ENCODE assay signal across 8 cellular contexts in the genomic region with DNA sequence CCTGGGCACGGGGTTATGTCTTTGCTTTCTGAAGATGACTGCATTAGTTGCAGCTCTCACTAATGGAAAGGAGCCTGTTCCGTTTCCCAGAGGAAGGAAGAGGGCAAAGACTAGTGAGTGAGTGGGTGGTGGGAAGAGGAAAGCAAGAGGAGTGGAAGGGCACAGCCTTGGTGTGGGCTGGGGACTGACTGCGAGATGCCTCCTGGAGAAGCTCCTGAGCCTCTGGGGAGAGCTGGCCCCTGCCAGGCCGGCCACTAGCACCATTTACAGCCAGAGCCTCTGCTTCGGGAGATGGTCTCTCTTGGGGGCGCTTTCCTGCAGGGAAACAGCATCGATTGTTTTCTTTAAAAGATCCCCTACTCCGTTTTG. TPM values are rescaled to one million over a fixed set of nuclear protein-coding genes. Genes with fewer than 3 reads are reported as not detected.
A peak's percentile ranks its signal among the peaks of the same experiment; 100 is the strongest.
DNase-seq lines count a peak whose midpoint lies in the region; ATAC-seq and TF ChIP-seq lines count a peak whose summit lies in the region.

No MANE protein-coding gene starts in this region.

- CTCF ChIA-PET in activated CD8-positive, alpha-beta memory T cell treated with anti-CD3 and anti-CD28 coated beads, Interleukin-2, amount 10 ng/mL, durations not matched to agents 7 days and 5 days (lab: Charles Lee): interaction anchor here (1.7 kb wide), 1 partner anchor 54 kb away, joined by 7 read pairs; no protein-coding TSS in a partner anchor
- CTCF ChIA-PET in activated B cell treated with CpG ODN at 0.5 μM for 24 hours (lab: Charles Lee): no interaction called here

- in situ Hi-C loops in GM13977 (cut with MboI; ENCODE audit: low pct_unique_long_range_greater_than_20kb, low sequenced_read_pairs, unreplicated experiment): no loop called here

- H3K4me3 Mint-ChIP-seq in activated CD8-positive, alpha-beta memory T cell treated with anti-CD3 and anti-CD28 coated beads, Interleukin-2, amount 10 ng/mL, durations not matched to agents 7 days and 5 days: peak overlapping the region; percentile 6
- H3K4me3 Mint-ChIP-seq in activated B cell treated with CpG ODN at 0.5 μM for 24 hours (peak overlapping the region; percentile 80), immature natural killer cell (peak overlapping the region; percentile 78 to 83 (median 80))

- no peaks in the 10 kb centered on the region for H3K36me3 Mint-ChIP-seq in activated CD8-positive, alpha-beta memory T cell treated with anti-CD3 and anti-CD28 coated beads, Interleukin-2, amount 10 ng/mL, durations not matched to agents 7 days and 5 days
- H3K36me3 Mint-ChIP-seq in activated B cell treated with CpG ODN at 0.5 μM for 24 hours (ENCODE audit: low read depth): no peaks in the 10 kb centered on the region
- H3K36me3 Mint-ChIP-seq in immature natural killer cell: no peaks in the 10 kb centered on the region

- no peak for DNase-seq in activated CD8-positive, alpha-beta memory T cell treated with anti-CD3 and anti-CD28 coated beads, Interleukin-2, amount 10 ng/mL, durations not matched to agents 7 days and 5 days
- DNase-seq in activated CD8-positive, alpha-beta memory T cell treated with anti-CD3 and anti-CD28 coated beads, Interleukin-2, amount 50 U/mL, for 4 hours: no peak
- DNase-seq in activated B cell treated with CpG ODN at 0.5 μM for 24 hours (no peak), immature natural killer cell (no peak), GM13977 (ENCODE audit: low spot score) (no peak)

- intact Hi-C loops in activated B cell treated with CpG ODN at 0.5 μM for 24 hours (cut with micrococcal nuclease): no loop called here

- H3K27me3 Mint-ChIP-seq in activated CD8-positive, alpha-beta memory T cell treated with anti-CD3 and anti-CD28 coated beads, Interleukin-2, amount 10 ng/mL, durations not matched to agents 7 days and 5 days: peaks cover 78% of the 10 kb centered on the region
- H3K27me3 Mint-ChIP-seq in activated B cell treated with CpG ODN at 0.5 μM for 24 hours (peaks cover 59% of the 10 kb centered on the region), immature natural killer cell (ENCODE audit: low read depth in 3 of 3) (peaks cover 16 to 32% (median 19%) of the 10 kb centered on the region in 3 donors)

- peaks cover 12% of the 10 kb centered on the region for H3K4me1 Mint-ChIP-seq in activated CD8-positive, alpha-beta memory T cell treated with anti-CD3 and anti-CD28 coated beads, Interleukin-2, amount 10 ng/mL, durations not matched to agents 7 days and 5 days
- H3K4me1 Mint-ChIP-seq in activated B cell treated with CpG ODN at 0.5 μM for 24 hours (peaks cover 17% of the 10 kb centered on the region), immature natural killer cell (peaks cover 16 to 17% of the 10 kb centered on the region in 2 donors)

- H3K9ac ChIP-seq in subcutaneous abdominal adipose tissue (ENCODE audit: low read length in 5 of 5): peak overlapping the region in 2 of 5 donors; percentile 2 to 45

- H3K9me3 Mint-ChIP-seq in activated CD8-positive, alpha-beta memory T cell treated with anti-CD3 and anti-CD28 coated beads, Interleukin-2, amount 10 ng/mL, durations not matched to agents 7 days and 5 days (ENCODE audit: low read depth): no peaks in the 10 kb centered on the region
- H3K9me3 Mint-ChIP-seq in activated B cell treated with CpG ODN at 0.5 μM for 24 hours: no peaks in the 10 kb centered on the region
- no peaks in the 10 kb centered on the region for H3K9me3 Mint-ChIP-seq in immature natural killer cell

- H3K4me1 ChIP-seq in subcutaneous abdominal adipose tissue (ENCODE audit: control insufficient read depth in 5 of 5, insufficient read depth in 5 of 5, low read length in 5 of 5): peaks cover 0 to 32% (median 23%) of the 10 kb centered on the region in 5 donors

- H3K36me3 ChIP-seq in subcutaneous abdominal adipose tissue (ENCODE audit: control insufficient read depth in 5 of 5, insufficient read depth in 5 of 5, low read length in 5 of 5): no peaks in the 10 kb centered on the region

- POLR2A ChIA-PET in activated B cell treated with CpG ODN at 0.5 μM for 24 hours (lab: Charles Lee): no interaction called here

- no peak overlapping the region for H3K27ac ChIP-seq in subcutaneous abdominal adipose tissue (ENCODE audit: low read depth, low read length)

- ATAC-seq in activated CD8-positive, alpha-beta memory T cell treated with anti-CD3 and anti-CD28 coated beads, Interleukin-2, amount 10 ng/mL, durations not matched to agents 7 days and 5 days: no peak
- ATAC-seq in activated B cell treated with CpG ODN at 0.5 μM for 24 hours (ENCODE audit: low read depth) (no peak), HG03175 (IDR thresholded peaks at IDR 0.05; ENCODE audit: unreplicated experiment) (no peak), HG02759 (IDR thresholded peaks at IDR 0.05; ENCODE audit: unreplicated experiment) (no peak)

- no peaks in the 10 kb centered on the region for H3K9me3 ChIP-seq in subcutaneous abdominal adipose tissue (ENCODE audit: control insufficient read depth in 5 of 5, low read length in 5 of 5)

- no peak for TF ChIP-seq CTCF in activated B cell treated with CpG ODN at 0.5 μM for 24 hours (IDR thresholded peaks at IDR 0.05)
- TF ChIP-seq CTCF in GM13977 (IDR thresholded peaks at IDR 0.05; ENCODE audit: extremely low read depth, insufficient read depth, missing control alignments): no peak

- H3K27me3 ChIP-seq in subcutaneous abdominal adipose tissue (ENCODE audit: control insufficient read depth in 5 of 5, insufficient read depth in 4 of 5, low read length in 5 of 5): peaks cover 21 to 61% (median 45%) of the 10 kb centered on the region in 5 donors

- no peak overlapping the region for H3K27ac Mint-ChIP-seq in activated CD8-positive, alpha-beta memory T cell treated with anti-CD3 and anti-CD28 coated beads, Interleukin-2, amount 10 ng/mL, durations not matched to agents 7 days and 5 days
- no peak overlapping the region for H3K27ac Mint-ChIP-seq in activated B cell treated with CpG ODN at 0.5 μM for 24 hours
- H3K27ac Mint-ChIP-seq in immature natural killer cell: peak overlapping the region in 1 of 6 donors; percentile 7

- H3K4me3 ChIP-seq in subcutaneous abdominal adipose tissue (ENCODE audit: low read depth in 1 of 5, low read length in 5 of 5): peak overlapping the region in 4 of 5 donors; percentile 48 to 67 (median 56)

RNA-seq across cellular contexts. Expression of a gene that starts 0.8 kb away (rescaled TPM):
- total RNA-seq in activated CD8-positive, alpha-beta memory T cell treated with anti-CD3 and anti-CD28 coated beads, Interleukin-2, amount 10 ng/mL, durations not matched to agents 7 days and 5 days: under 1 TPM; 0.29 to 0.54 TPM
- 0.10 and 0.20 TPM in 2 replicates for total RNA-seq in activated B cell treated with CpG ODN at 0.5 μM for 24 hours
- not detected for polyA plus RNA-seq in immature natural killer cell

Comparison
In these comparisons a context has a peak if more than half of its experiments do, and no peak if none do; other contexts are left out.
1. H3K4me3 Mint-ChIP-seq: peak in every context shown above with its lines; median percentile 80 in activated B cell treated with CpG ODN at 0.5 μM for 24 hours; 80 in immature natural killer cell; 6 in activated CD8-positive, alpha-beta memory T cell treated with anti-CD3 and anti-CD28 coated beads, Interleukin-2, amount 10 ng/mL, durations not matched to agents 7 days and 5 days.